1 cellular context compared by ENCODE assay signal in the genomic region with DNA sequence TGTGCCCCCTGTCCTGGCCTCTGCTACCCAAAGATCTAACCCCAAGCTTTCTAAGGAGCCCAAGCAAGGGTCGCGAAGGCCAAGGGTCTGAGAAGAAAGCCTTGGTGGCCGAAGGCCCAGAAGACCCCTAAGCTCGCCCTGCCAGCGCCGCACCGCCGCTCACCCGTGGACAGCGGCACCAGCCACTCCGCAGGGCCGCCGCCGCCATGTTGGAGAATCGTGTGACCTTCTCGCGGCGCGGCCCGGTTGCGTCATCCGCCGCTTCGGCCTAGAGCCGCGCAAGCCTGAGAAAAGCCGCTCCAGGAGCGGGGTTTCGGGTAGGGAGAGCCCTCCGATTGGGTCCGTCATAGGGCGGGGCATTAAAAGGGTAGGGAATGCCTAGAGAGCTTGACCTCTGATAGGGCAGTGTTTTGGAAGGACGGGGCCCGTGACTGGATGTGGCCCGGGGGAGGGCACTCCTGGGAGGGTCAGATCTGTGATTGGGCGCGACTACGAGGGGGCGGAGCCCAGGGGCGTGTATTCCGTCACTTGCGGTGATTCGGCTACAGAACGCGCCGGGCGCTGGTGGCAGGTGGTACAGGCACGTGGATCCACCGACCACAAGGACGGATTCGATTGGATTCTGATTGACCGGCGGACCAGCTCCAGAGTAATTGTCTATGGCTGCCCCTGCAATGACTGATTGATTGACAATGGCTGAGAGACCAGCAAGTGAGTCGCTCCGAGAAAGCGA.
A peak's percentile ranks its signal among the peaks of the same experiment; 100 is the strongest.
TF ChIP-seq lines count a peak whose summit lies in the region.

A gene with protein sequence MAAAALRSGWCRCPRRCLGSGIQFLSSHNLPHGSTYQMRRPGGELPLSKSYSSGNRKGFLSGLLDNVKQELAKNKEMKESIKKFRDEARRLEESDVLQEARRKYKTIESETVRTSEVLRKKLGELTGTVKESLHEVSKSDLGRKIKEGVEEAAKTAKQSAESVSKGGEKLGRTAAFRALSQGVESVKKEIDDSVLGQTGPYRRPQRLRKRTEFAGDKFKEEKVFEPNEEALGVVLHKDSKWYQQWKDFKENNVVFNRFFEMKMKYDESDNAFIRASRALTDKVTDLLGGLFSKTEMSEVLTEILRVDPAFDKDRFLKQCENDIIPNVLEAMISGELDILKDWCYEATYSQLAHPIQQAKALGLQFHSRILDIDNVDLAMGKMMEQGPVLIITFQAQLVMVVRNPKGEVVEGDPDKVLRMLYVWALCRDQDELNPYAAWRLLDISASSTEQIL (minus strand): TSS at position 223 of the 733 bp plus-strand sequence. CDS start 15 bp downstream, at position 208.

TF ChIP-seq in WTC11, 78 proteins besides CTCF, POLR2A, EP300 and RAD21 (continued from another document and continues in another):
- TF ChIP-seq, protein P1, sequence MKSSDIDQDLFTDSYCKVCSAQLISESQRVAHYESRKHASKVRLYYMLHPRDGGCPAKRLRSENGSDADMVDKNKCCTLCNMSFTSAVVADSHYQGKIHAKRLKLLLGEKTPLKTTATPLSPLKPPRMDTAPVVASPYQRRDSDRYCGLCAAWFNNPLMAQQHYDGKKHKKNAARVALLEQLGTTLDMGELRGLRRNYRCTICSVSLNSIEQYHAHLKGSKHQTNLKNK (CRISPR knock-in tag; IDR thresholded peaks at IDR 0.05), result no peak
- peak; percentile 37; the same call in 1 of the 2 replicates for TF ChIP-seq TEAD4 (CRISPR knock-in tag; IDR thresholded peaks at IDR 0.05)
- TF ChIP-seq, protein P2, sequence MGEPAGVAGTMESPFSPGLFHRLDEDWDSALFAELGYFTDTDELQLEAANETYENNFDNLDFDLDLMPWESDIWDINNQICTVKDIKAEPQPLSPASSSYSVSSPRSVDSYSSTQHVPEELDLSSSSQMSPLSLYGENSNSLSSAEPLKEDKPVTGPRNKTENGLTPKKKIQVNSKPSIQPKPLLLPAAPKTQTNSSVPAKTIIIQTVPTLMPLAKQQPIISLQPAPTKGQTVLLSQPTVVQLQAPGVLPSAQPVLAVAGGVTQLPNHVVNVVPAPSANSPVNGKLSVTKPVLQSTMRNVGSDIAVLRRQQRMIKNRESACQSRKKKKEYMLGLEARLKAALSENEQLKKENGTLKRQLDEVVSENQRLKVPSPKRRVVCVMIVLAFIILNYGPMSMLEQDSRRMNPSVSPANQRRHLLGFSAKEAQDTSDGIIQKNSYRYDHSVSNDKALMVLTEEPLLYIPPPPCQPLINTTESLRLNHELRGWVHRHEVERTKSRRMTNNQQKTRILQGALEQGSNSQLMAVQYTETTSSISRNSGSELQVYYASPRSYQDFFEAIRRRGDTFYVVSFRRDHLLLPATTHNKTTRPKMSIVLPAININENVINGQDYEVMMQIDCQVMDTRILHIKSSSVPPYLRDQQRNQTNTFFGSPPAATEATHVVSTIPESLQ (CRISPR knock-in tag; IDR thresholded peaks at IDR 0.05), result no peak
- TF ChIP-seq ZNF232 (CRISPR knock-in tag; IDR thresholded peaks at IDR 0.05), result peak; percentile 33; the same call in 1 of the 2 replicates
- TF ChIP-seq ZNF263 (CRISPR knock-in tag; IDR thresholded peaks at IDR 0.05; ENCODE audit: low read depth), result no peak
- TF ChIP-seq, protein P3, sequence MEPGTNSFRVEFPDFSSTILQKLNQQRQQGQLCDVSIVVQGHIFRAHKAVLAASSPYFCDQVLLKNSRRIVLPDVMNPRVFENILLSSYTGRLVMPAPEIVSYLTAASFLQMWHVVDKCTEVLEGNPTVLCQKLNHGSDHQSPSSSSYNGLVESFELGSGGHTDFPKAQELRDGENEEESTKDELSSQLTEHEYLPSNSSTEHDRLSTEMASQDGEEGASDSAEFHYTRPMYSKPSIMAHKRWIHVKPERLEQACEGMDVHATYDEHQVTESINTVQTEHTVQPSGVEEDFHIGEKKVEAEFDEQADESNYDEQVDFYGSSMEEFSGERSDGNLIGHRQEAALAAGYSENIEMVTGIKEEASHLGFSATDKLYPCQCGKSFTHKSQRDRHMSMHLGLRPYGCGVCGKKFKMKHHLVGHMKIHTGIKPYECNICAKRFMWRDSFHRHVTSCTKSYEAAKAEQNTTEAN (CRISPR knock-in tag; IDR thresholded peaks at IDR 0.05), result 0 out of 2 replicates have a peak, but pooled peaks have one; percentile 36
- TF ChIP-seq, protein P4, sequence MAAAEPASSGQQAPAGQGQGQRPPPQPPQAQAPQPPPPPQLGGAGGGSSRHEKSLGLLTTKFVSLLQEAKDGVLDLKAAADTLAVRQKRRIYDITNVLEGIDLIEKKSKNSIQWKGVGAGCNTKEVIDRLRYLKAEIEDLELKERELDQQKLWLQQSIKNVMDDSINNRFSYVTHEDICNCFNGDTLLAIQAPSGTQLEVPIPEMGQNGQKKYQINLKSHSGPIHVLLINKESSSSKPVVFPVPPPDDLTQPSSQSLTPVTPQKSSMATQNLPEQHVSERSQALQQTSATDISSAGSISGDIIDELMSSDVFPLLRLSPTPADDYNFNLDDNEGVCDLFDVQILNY (CRISPR knock-in tag; IDR thresholded peaks at IDR 0.05), result peak; percentile 74
- TF ChIP-seq, protein P5, sequence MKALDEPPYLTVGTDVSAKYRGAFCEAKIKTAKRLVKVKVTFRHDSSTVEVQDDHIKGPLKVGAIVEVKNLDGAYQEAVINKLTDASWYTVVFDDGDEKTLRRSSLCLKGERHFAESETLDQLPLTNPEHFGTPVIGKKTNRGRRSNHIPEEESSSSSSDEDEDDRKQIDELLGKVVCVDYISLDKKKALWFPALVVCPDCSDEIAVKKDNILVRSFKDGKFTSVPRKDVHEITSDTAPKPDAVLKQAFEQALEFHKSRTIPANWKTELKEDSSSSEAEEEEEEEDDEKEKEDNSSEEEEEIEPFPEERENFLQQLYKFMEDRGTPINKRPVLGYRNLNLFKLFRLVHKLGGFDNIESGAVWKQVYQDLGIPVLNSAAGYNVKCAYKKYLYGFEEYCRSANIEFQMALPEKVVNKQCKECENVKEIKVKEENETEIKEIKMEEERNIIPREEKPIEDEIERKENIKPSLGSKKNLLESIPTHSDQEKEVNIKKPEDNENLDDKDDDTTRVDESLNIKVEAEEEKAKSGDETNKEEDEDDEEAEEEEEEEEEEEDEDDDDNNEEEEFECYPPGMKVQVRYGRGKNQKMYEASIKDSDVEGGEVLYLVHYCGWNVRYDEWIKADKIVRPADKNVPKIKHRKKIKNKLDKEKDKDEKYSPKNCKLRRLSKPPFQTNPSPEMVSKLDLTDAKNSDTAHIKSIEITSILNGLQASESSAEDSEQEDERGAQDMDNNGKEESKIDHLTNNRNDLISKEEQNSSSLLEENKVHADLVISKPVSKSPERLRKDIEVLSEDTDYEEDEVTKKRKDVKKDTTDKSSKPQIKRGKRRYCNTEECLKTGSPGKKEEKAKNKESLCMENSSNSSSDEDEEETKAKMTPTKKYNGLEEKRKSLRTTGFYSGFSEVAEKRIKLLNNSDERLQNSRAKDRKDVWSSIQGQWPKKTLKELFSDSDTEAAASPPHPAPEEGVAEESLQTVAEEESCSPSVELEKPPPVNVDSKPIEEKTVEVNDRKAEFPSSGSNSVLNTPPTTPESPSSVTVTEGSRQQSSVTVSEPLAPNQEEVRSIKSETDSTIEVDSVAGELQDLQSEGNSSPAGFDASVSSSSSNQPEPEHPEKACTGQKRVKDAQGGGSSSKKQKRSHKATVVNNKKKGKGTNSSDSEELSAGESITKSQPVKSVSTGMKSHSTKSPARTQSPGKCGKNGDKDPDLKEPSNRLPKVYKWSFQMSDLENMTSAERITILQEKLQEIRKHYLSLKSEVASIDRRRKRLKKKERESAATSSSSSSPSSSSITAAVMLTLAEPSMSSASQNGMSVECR (CRISPR knock-in tag; IDR thresholded peaks at IDR 0.05; ENCODE audit: borderline replicate concordance), result peak; percentile 33
- TF ChIP-seq, protein P6, sequence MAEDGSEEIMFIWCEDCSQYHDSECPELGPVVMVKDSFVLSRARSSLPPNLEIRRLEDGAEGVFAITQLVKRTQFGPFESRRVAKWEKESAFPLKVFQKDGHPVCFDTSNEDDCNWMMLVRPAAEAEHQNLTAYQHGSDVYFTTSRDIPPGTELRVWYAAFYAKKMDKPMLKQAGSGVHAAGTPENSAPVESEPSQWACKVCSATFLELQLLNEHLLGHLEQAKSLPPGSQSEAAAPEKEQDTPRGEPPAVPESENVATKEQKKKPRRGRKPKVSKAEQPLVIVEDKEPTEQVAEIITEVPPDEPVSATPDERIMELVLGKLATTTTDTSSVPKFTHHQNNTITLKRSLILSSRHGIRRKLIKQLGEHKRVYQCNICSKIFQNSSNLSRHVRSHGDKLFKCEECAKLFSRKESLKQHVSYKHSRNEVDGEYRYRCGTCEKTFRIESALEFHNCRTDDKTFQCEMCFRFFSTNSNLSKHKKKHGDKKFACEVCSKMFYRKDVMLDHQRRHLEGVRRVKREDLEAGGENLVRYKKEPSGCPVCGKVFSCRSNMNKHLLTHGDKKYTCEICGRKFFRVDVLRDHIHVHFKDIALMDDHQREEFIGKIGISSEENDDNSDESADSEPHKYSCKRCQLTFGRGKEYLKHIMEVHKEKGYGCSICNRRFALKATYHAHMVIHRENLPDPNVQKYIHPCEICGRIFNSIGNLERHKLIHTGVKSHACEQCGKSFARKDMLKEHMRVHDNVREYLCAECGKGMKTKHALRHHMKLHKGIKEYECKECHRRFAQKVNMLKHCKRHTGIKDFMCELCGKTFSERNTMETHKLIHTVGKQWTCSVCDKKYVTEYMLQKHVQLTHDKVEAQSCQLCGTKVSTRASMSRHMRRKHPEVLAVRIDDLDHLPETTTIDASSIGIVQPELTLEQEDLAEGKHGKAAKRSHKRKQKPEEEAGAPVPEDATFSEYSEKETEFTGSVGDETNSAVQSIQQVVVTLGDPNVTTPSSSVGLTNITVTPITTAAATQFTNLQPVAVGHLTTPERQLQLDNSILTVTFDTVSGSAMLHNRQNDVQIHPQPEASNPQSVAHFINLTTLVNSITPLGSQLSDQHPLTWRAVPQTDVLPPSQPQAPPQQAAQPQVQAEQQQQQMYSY (CRISPR knock-in tag; IDR thresholded peaks at IDR 0.05), result no peak
- TF ChIP-seq TP53 (CRISPR knock-in tag; IDR thresholded peaks at IDR 0.05), result peak; percentile 76
- peak; percentile 39; the same call in 1 of the 2 replicates for TF ChIP-seq ETV6 (CRISPR knock-in tag; IDR thresholded peaks at IDR 0.05)
- TF ChIP-seq TCF7 (CRISPR knock-in tag; IDR thresholded peaks at IDR 0.05; ENCODE audit: low read depth), result 0 out of 2 replicates have a peak, but pooled peaks have one; percentile 66
- TF ChIP-seq EMX1 (CRISPR knock-in tag; IDR thresholded peaks at IDR 0.05), result 0 out of 2 replicates have a peak, but pooled peaks have one; percentile 55
- TF ChIP-seq, protein P7, sequence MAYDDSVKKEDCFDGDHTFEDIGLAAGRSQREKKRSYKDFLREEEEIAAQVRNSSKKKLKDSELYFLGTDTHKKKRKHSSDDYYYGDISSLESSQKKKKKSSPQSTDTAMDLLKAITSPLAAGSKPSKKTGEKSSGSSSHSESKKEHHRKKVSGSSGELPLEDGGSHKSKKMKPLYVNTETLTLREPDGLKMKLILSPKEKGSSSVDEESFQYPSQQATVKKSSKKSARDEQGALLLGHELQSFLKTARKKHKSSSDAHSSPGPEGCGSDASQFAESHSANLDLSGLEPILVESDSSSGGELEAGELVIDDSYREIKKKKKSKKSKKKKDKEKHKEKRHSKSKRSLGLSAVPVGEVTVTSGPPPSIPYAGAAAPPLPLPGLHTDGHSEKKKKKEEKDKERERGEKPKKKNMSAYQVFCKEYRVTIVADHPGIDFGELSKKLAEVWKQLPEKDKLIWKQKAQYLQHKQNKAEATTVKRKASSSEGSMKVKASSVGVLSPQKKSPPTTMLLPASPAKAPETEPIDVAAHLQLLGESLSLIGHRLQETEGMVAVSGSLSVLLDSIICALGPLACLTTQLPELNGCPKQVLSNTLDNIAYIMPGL (CRISPR knock-in tag; IDR thresholded peaks at IDR 0.05), result peak; percentile 42; the same call in 1 of the 2 replicates
- no peak for TF ChIP-seq HMGA2 (CRISPR knock-in tag; IDR thresholded peaks at IDR 0.05)
- no peak for TF ChIP-seq RORB (CRISPR knock-in tag; IDR thresholded peaks at IDR 0.05)
- no peak for TF ChIP-seq IRF2 (CRISPR knock-in tag; IDR thresholded peaks at IDR 0.05; ENCODE audit: borderline replicate concordance, low read depth)
- peak; percentile 69 for TF ChIP-seq FOXP1 (CRISPR knock-in tag; IDR thresholded peaks at IDR 0.05; ENCODE audit: borderline replicate concordance)
- TF ChIP-seq, protein P8, sequence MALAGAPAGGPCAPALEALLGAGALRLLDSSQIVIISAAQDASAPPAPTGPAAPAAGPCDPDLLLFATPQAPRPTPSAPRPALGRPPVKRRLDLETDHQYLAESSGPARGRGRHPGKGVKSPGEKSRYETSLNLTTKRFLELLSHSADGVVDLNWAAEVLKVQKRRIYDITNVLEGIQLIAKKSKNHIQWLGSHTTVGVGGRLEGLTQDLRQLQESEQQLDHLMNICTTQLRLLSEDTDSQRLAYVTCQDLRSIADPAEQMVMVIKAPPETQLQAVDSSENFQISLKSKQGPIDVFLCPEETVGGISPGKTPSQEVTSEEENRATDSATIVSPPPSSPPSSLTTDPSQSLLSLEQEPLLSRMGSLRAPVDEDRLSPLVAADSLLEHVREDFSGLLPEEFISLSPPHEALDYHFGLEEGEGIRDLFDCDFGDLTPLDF (CRISPR knock-in tag; IDR thresholded peaks at IDR 0.05), result no peak
- TF ChIP-seq, protein P9, sequence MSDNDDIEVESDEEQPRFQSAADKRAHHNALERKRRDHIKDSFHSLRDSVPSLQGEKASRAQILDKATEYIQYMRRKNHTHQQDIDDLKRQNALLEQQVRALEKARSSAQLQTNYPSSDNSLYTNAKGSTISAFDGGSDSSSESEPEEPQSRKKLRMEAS (CRISPR knock-in tag; IDR thresholded peaks at IDR 0.05), result peak; percentile 95
- peak; percentile 94 for TF ChIP-seq CREM (CRISPR knock-in tag; IDR thresholded peaks at IDR 0.05)
- TF ChIP-seq MYBL2 (CRISPR knock-in tag; IDR thresholded peaks at IDR 0.05), result peak; percentile 80
- TF ChIP-seq, protein P10, sequence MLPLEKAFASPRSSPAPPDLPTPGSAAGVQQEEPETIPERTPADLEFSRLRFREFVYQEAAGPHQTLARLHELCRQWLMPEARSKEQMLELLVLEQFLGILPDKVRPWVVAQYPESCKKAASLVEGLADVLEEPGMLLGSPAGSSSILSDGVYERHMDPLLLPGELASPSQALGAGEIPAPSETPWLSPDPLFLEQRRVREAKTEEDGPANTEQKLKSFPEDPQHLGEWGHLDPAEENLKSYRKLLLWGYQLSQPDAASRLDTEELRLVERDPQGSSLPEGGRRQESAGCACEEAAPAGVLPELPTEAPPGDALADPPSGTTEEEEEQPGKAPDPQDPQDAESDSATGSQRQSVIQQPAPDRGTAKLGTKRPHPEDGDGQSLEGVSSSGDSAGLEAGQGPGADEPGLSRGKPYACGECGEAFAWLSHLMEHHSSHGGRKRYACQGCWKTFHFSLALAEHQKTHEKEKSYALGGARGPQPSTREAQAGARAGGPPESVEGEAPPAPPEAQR (CRISPR knock-in tag; IDR thresholded peaks at IDR 0.05), result no peak
- TF ChIP-seq KAT7 (CRISPR knock-in tag; IDR thresholded peaks at IDR 0.05; ENCODE audit: borderline replicate concordance), result no peak
- TF ChIP-seq, protein P11, sequence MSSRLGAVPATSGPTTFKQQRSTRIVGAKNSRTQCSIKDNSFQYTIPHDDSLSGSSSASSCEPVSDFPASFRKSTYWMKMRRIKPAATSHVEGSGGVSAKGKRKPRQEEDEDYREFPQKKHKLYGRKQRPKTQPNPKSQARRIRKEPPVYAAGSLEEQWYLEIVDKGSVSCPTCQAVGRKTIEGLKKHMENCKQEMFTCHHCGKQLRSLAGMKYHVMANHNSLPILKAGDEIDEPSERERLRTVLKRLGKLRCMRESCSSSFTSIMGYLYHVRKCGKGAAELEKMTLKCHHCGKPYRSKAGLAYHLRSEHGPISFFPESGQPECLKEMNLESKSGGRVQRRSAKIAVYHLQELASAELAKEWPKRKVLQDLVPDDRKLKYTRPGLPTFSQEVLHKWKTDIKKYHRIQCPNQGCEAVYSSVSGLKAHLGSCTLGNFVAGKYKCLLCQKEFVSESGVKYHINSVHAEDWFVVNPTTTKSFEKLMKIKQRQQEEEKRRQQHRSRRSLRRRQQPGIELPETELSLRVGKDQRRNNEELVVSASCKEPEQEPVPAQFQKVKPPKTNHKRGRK (CRISPR knock-in tag; IDR thresholded peaks at IDR 0.05; ENCODE audit: borderline replicate concordance), result no peak
- TF ChIP-seq ZNF416 (CRISPR knock-in tag; IDR thresholded peaks at IDR 0.05), result peak; percentile 4; the same call in 1 of the 2 replicates
- peak; percentile 79 for TF ChIP-seq NFYB (CRISPR knock-in tag; conservative IDR thresholded peaks at IDR 0.05; ENCODE audit: low read depth)
- no peak for TF ChIP-seq SMAD3 (CRISPR knock-in tag; IDR thresholded peaks at IDR 0.05; ENCODE audit: borderline replicate concordance)
- TF ChIP-seq ZNF671 (CRISPR knock-in tag; IDR thresholded peaks at IDR 0.05), result no peak
